13 cellular contexts compared by ENCODE assay signal in the genomic region with DNA sequence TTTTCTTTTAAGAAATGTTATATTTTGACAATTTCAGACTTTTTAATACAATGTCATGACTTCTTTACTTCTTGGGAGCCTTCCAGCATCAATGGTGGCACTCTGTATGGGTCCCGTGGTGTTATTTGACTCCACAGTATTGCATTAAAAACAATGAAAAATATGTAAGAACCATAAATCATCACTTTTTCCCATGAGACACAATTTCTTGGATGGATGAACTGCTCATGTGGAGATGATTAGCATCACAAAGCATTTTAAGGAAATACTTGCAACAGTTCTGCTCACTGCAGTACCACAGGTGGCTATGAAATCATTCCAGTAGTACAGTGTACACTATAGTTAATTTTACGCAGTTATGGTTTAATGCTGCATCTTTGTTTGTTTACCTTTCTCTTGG.
DNase-seq lines count a peak whose midpoint lies in the region; ATAC-seq lines count a peak whose summit lies in the region.
"Had no signal": no experiment of that assay in that cellular context is flagged by ENCODE, and none has a peak within 500 bp of the region (broad histone marks: within the 10 kb centered on the region; RNA-seq: fewer than 3 reads in every experiment).

No MANE protein-coding gene starts in this region.

- no peak for ATAC-seq in HG03469 (IDR thresholded peaks at IDR 0.05; ENCODE audit: unreplicated experiment)
- ATAC-seq: Right ventricle myocardium inferior had no signal

- H3K4me3 ChIP-seq in SK-N-MC, result no peak overlapping the region
- H3K4me3 ChIP-seq: Peyer's patch had no signal

- H3K9me3 ChIP-seq in SK-N-MC (ENCODE audit: low read depth, low read length), result no peaks in the 10 kb centered on the region
- H3K9me3 ChIP-seq: Peyer's patch had no signal

- no peak overlapping the region for H3K9ac ChIP-seq in SK-N-MC (ENCODE audit: insufficient read length)

- H3K36me3 ChIP-seq in SK-N-MC (ENCODE audit: insufficient read depth, low read length), result no peaks in the 10 kb centered on the region
- H3K36me3 ChIP-seq: Peyer's patch had no signal

- H3K27ac ChIP-seq in SK-N-MC (no peak overlapping the region), substantia nigra (ENCODE audit: low read depth, low read length, poor library complexity, severe bottlenecking) (no peak overlapping the region)
- H3K27ac ChIP-seq: Peyer's patch had no signal

- DNase-seq in SK-N-MC (ENCODE audit: low read depth, low spot score), result peak; percentile 77
- DNase-seq in dedifferentiated amniotic fluid mesenchymal stem cell (ENCODE audit: extremely low spot score), result peak; percentile 42
- peak; percentile 60 for DNase-seq in fibroblast of the conjunctiva (ENCODE audit: low read depth)
- no peak for DNase-seq in substantia nigra (lab: John Stamatoyannopoulos, UW)
- DNase-seq in LoVo (ENCODE audit: low spot score), result no peak
- no peak for DNase-seq in NCI-H1694 (lab: John Stamatoyannopoulos, UW)
- DNase-seq: DMS79 treated with DMSO at 0.1 percent for 48 hours, H7, NCI-H1105, NCI-H2081 treated with DMSO at 0.1 percent for 48 hours, Peyer's patch had no signal

Comparison
In these comparisons a context has a peak if more than half of its experiments do, and no peak if none do; other contexts are left out.
1. DNase-seq: peak in SK-N-MC (single experiment), dedifferentiated amniotic fluid mesenchymal stem cell (single experiment) and fibroblast of the conjunctiva (single experiment); none in substantia nigra (0 of 49), LoVo (single experiment) and NCI-H1694 (single experiment).